ENCODE assay signal across 8 cellular contexts in genomic region chr2:28610583-28611201, GRCh38.
DNase-seq lines count a peak whose midpoint lies in the region; FAIRE-seq lines count a peak whose summit lies in the region.

No MANE protein-coding gene starts in this region.

- H3K4me1 Mint-ChIP-seq in activated T-helper 1 cell treated with anti-CD3 and anti-CD28 coated beads, Interleukin-12 subunit alpha, Interleukin-12 subunit beta, Interleukin-2, Interleukin-4 antibody, amounts not matched to agents 30 ng/mL and 10 ng/mL and 1 ng/mL, durations not matched to agents 14 hours and 24 hours and 36 hours (ENCODE audit: low read depth): peaks cover 30% of the 10 kb centered on the region

- H3K27me3 Mint-ChIP-seq in activated T-helper 1 cell treated with anti-CD3 and anti-CD28 coated beads, Interleukin-12 subunit alpha, Interleukin-12 subunit beta, Interleukin-2, Interleukin-4 antibody, amounts not matched to agents 30 ng/mL and 10 ng/mL and 1 ng/mL, durations not matched to agents 14 hours and 24 hours and 36 hours (ENCODE audit: insufficient read depth): no peaks in the 10 kb centered on the region

- FAIRE-seq in urothelium cell line (lab: Jason Lieb, UNC): peak; percentile 99

- peaks cover 24% of the 10 kb centered on the region for H3K36me3 Mint-ChIP-seq in activated T-helper 1 cell treated with anti-CD3 and anti-CD28 coated beads, Interleukin-12 subunit alpha, Interleukin-12 subunit beta, Interleukin-2, Interleukin-4 antibody, amounts not matched to agents 30 ng/mL and 10 ng/mL and 1 ng/mL, durations not matched to agents 14 hours and 24 hours and 36 hours (ENCODE audit: low read depth)

- H3K27ac Mint-ChIP-seq in activated T-helper 1 cell treated with anti-CD3 and anti-CD28 coated beads, Interleukin-12 subunit alpha, Interleukin-12 subunit beta, Interleukin-2, Interleukin-4 antibody, amounts not matched to agents 30 ng/mL and 10 ng/mL and 1 ng/mL, durations not matched to agents 14 hours and 24 hours and 36 hours: peak overlapping the region; percentile 29

- peak overlapping the region; percentile 47 for H3K4me3 Mint-ChIP-seq in activated T-helper 1 cell treated with anti-CD3 and anti-CD28 coated beads, Interleukin-12 subunit alpha, Interleukin-12 subunit beta, Interleukin-2, Interleukin-4 antibody, amounts not matched to agents 30 ng/mL and 10 ng/mL and 1 ng/mL, durations not matched to agents 14 hours and 24 hours and 36 hours

- no peaks in the 10 kb centered on the region for H3K9me3 Mint-ChIP-seq in activated T-helper 1 cell treated with anti-CD3 and anti-CD28 coated beads, Interleukin-12 subunit alpha, Interleukin-12 subunit beta, Interleukin-2, Interleukin-4 antibody, amounts not matched to agents 30 ng/mL and 10 ng/mL and 1 ng/mL, durations not matched to agents 14 hours and 24 hours and 36 hours

- DNase-seq in stimulated activated naive CD4-positive, alpha-beta T cell treated with Interleukin-2 at 50 U/mL for 16 hours (lab: John Stamatoyannopoulos, UW): peak; percentile 12
- DNase-seq in stimulated activated naive CD4-positive, alpha-beta T cell (lab: John Stamatoyannopoulos, UW): no peak
- DNase-seq in activated T-helper 1 cell treated with anti-CD3 and anti-CD28 coated beads, Interleukin-12 subunit alpha, Interleukin-12 subunit beta, Interleukin-2, Interleukin-4 antibody, amounts not matched to agents 30 ng/mL and 10 ng/mL and 1 ng/mL, durations not matched to agents 14 hours and 24 hours and 36 hours (ENCODE audit: low spot score): no peak
- DNase-seq in kidney tubule cell (ENCODE audit: low spot score) (peak; percentile 100), urothelium cell line (ENCODE audit: low spot score) (peak; percentile 98), NCI-H510A (lab: John Stamatoyannopoulos, UW) (no peak), D341Med (ENCODE audit: low spot score) (no peak), NCI-H2171 treated with DMSO at 0.1 percent for 48 hours (lab: John Stamatoyannopoulos, UW) (no peak)

- intact Hi-C loops in activated T-helper 1 cell treated with anti-CD3 and anti-CD28 coated beads, Interleukin-12 subunit alpha, Interleukin-12 subunit beta, Interleukin-2, Interleukin-4 antibody, amounts not matched to agents 30 ng/mL and 10 ng/mL and 1 ng/mL, durations not matched to agents 14 hours and 24 hours and 36 hours (cut with micrococcal nuclease): loop anchor here (2.0 to 5.0 kb wide), 2 partner anchors 14 to 37 kb away; no protein-coding TSS in a partner anchor

Comparison
In these comparisons a context has a peak if more than half of its experiments do, and no peak if none do; other contexts are left out.
1. DNase-seq: peak in stimulated activated naive CD4-positive, alpha-beta T cell treated with Interleukin-2 at 50 U/mL for 16 hours (single experiment), kidney tubule cell (single experiment) and urothelium cell line (single experiment); none in stimulated activated naive CD4-positive, alpha-beta T cell (0 of 6), activated T-helper 1 cell treated with anti-CD3 and anti-CD28 coated beads, Interleukin-12 subunit alpha, Interleukin-12 subunit beta, Interleukin-2, Interleukin-4 antibody, amounts not matched to agents 30 ng/mL and 10 ng/mL and 1 ng/mL, durations not matched to agents 14 hours and 24 hours and 36 hours (single experiment), NCI-H510A (single experiment), D341Med (single experiment) and NCI-H2171 treated with DMSO at 0.1 percent for 48 hours (single experiment).